Comparison of ENCODE assay signal across 1 cellular context in genomic region chr4:172698256-172698655, GRCh38.
TF ChIP-seq lines count a peak whose summit lies in the region.

No MANE protein-coding gene starts in this region.

TF ChIP-seq in GM23338, 12 proteins besides CTCF, POLR2A, EP300 and RAD21 (continued from another document):
- no peak for TF ChIP-seq ZNF462 (CRISPR knock-in tag; IDR thresholded peaks at IDR 0.05)
TF ChIP-seq in GM23338: peak in this region for 0.
